ENCODE assay signal across 12 cellular contexts in genomic region chr15:41791970-41792637, GRCh38. TPM values are rescaled to one million over a fixed set of nuclear protein-coding genes. Genes with fewer than 3 reads are reported as not detected.
DNase-seq lines count a peak whose midpoint lies in the region; ATAC-seq and TF ChIP-seq lines count a peak whose summit lies in the region.
"Had no signal": no experiment of that assay in that cellular context is flagged by ENCODE, and none has a peak within 500 bp of the region (broad histone marks: within the 10 kb centered on the region; RNA-seq: fewer than 3 reads in every experiment).

No MANE protein-coding gene starts in this region.

- in situ Hi-C loops in GM13977 (cut with MboI; ENCODE audit: low pct_unique_long_range_greater_than_20kb, low sequenced_read_pairs, unreplicated experiment), result no loop called here

- peaks cover 74 to 100% (median 94%) of the 10 kb centered on the region in 10 experiments for H3K4me1 ChIP-seq in BLaER1 treated with 17β-estradiol and CSF1 and Interleukin-3, amounts not matched to agents 10 nM and 100 nM
- peaks cover 73% of the 10 kb centered on the region for H3K4me1 ChIP-seq in Loucy (ENCODE audit: insufficient read depth, low read length, poor library complexity, severe bottlenecking)
- H3K4me1 ChIP-seq in RWPE2 (ENCODE audit: insufficient read depth, poor library complexity, severe bottlenecking), result peaks cover 82% of the 10 kb centered on the region
- H3K4me1 ChIP-seq in mesodermal cell (ENCODE audit: control insufficient read depth, insufficient read depth, low read length, poor library complexity, severe bottlenecking), result peaks cover 71% of the 10 kb centered on the region

- no peaks in the 10 kb centered on the region for H3K9me2 ChIP-seq in Loucy (replicated peaks; ENCODE audit: low read depth, low read length)

- H4K20me1 ChIP-seq in BLaER1 treated with 17β-estradiol and CSF1 and Interleukin-3, amounts not matched to agents 10 nM and 100 nM, result no peaks in the 10 kb centered on the region; a peak in 1 of 22 replicates
- H4K20me1 ChIP-seq in Loucy (ENCODE audit: insufficient read depth, low read length, poor library complexity, severe bottlenecking), result no peaks in the 10 kb centered on the region

- DNase-seq in RWPE2 (ENCODE audit: low spot score) (no peak), GM13977 (ENCODE audit: low spot score) (no peak), RKO (ENCODE audit: low spot score) (no peak)
- DNase-seq in stimulated activated CD4-positive, alpha-beta T cell treated with anti-CD3 and anti-CD28 coated beads, Interleukin-15, amount 100 ng/mL, for 24 hours, result no peak
- no peak for DNase-seq in stimulated activated CD4-positive, alpha-beta T cell treated with anti-CD3 and anti-CD28 coated beads, Interleukin-4, amount 100 ng/mL, for 24 hours
- DNase-seq: activated T-cell treated with anti-CD3 and anti-CD28 coated beads, Interleukin-2, amount 50 U/mL, for 4 hours; NCI-H2227 treated with DMSO at 0.1 percent for 48 hours; SHP77 had no signal

- no peaks in the 10 kb centered on the region for H3K27me3 ChIP-seq in BLaER1 treated with 17β-estradiol and CSF1 and Interleukin-3, amounts not matched to agents 10 nM and 100 nM
- no peaks in the 10 kb centered on the region for H3K27me3 ChIP-seq in Loucy (ENCODE audit: insufficient read depth, low read length, poor library complexity, severe bottlenecking)
- no peaks in the 10 kb centered on the region for H3K27me3 ChIP-seq in RWPE2 (ENCODE audit: insufficient read depth, poor library complexity, severe bottlenecking)

- peak overlapping the region in 8 of 11 experiments; percentile 67 to 77 (median 70); a peak in 14 of 22 replicates for H3K27ac ChIP-seq in BLaER1 treated with 17β-estradiol and CSF1 and Interleukin-3, amounts not matched to agents 10 nM and 100 nM
- H3K27ac ChIP-seq in RWPE2 (ENCODE audit: poor library complexity, severe bottlenecking) (peak overlapping the region; percentile 90), mesodermal cell (ENCODE audit: low read depth, low read length, severe bottlenecking) (peak overlapping the region; percentile 95)

- ATAC-seq in RWPE2 (ENCODE audit: low read depth), result no peak
- ATAC-seq: activated T-cell treated with anti-CD3 and anti-CD28 coated beads, Interleukin-2, amount 50 U/mL, for 4 hours had no signal

- H3K9ac ChIP-seq in BLaER1 treated with 17β-estradiol and CSF1 and Interleukin-3, amounts not matched to agents 10 nM and 100 nM, result 0 out of 22 replicates have a peak overlapping the region, but pooled peaks of 4 of the 11 experiments have one; percentile 49 to 64 (median 54)
- H3K9ac ChIP-seq in Loucy (ENCODE audit: low read depth, low read length, poor library complexity, severe bottlenecking), result peak overlapping the region; percentile 76

- 100% methylated on average over 2 to 3 of the region's 6 CpGs for WGBS in mesodermal cell (ENCODE audit: insufficient coverage in 2 of 2), 2 experiments

- peaks cover 61% of the 10 kb centered on the region; the same call in 1 of the 2 replicates for H3K79me2 ChIP-seq in Loucy (ENCODE audit: insufficient read depth, low read length)

- no peak overlapping the region for H3K4me3 ChIP-seq in BLaER1 treated with 17β-estradiol and CSF1 and Interleukin-3, amounts not matched to agents 10 nM and 100 nM
- H3K4me3 ChIP-seq in Loucy (ENCODE audit: low read length, poor library complexity, severe bottlenecking) (no peak overlapping the region), RWPE2 (ENCODE audit: severe bottlenecking) (no peak overlapping the region), mesodermal cell (ENCODE audit: extremely low read depth, insufficient read depth, low read length, poor library complexity, severe bottlenecking) (no peak overlapping the region)
- H3K4me3 ChIP-seq: K562 had no signal

- no peaks in the 10 kb centered on the region for H3K36me3 ChIP-seq in BLaER1 treated with 17β-estradiol and CSF1 and Interleukin-3, amounts not matched to agents 10 nM and 100 nM
- H3K36me3 ChIP-seq in Loucy (ENCODE audit: insufficient read depth, low read length), result no peaks in the 10 kb centered on the region
- peaks cover 9% of the 10 kb centered on the region for H3K36me3 ChIP-seq in RWPE2 (ENCODE audit: low read depth)
- H3K36me3 ChIP-seq in mesodermal cell (ENCODE audit: control insufficient read depth, insufficient read depth, low read length), result peaks cover 4% of the 10 kb centered on the region

- peak overlapping the region; percentile 71 to 96 (median 83) for H3K4me2 ChIP-seq in BLaER1 treated with 17β-estradiol and CSF1 and Interleukin-3, amounts not matched to agents 10 nM and 100 nM
- peak overlapping the region; percentile 61 for H3K4me2 ChIP-seq in Loucy (ENCODE audit: low read depth, low read length, poor library complexity, severe bottlenecking)

- no peaks in the 10 kb centered on the region for H3K9me3 ChIP-seq in BLaER1 treated with 17β-estradiol and CSF1 and Interleukin-3, amounts not matched to agents 10 nM and 100 nM (replicated peaks in 1 of 11)
- H3K9me3 ChIP-seq in Loucy (ENCODE audit: insufficient read depth, low read depth, low read length) (no peaks in the 10 kb centered on the region), RWPE2 (ENCODE audit: severe bottlenecking) (no peaks in the 10 kb centered on the region), mesodermal cell (ENCODE audit: control insufficient read depth, low read length) (no peaks in the 10 kb centered on the region)

- TF ChIP-seq CTCF in Loucy (conservative IDR thresholded peaks at IDR 0.05; ENCODE audit: low read length) (no peak), RWPE2 (IDR thresholded peaks at IDR 0.05; ENCODE audit: poor library complexity, severe bottlenecking) (no peak), GM13977 (IDR thresholded peaks at IDR 0.05; ENCODE audit: extremely low read depth, insufficient read depth, missing control alignments) (no peak)

- H3F3A ChIP-seq in Loucy (ENCODE audit: low read depth), result peaks cover 5% of the 10 kb centered on the region

- H2AFZ ChIP-seq in Loucy (ENCODE audit: low read length), result no peak overlapping the region

RNA-seq across cellular contexts. Expression of gene MAPKBP1, which starts 17.8 kb away (rescaled TPM):
- 11.2 TPM for polyA plus RNA-seq in mesodermal cell (2013, experiment 1 of 2)
- polyA plus RNA-seq in mesodermal cell (2013, experiment 2 of 2), result 11.3 TPM

RNA-seq across cellular contexts. Expression of gene JMJD7, which starts 35.8 kb away (rescaled TPM):
- 8.5 TPM for polyA plus RNA-seq in mesodermal cell (2013, experiment 1 of 2)
- 7.0 TPM for polyA plus RNA-seq in mesodermal cell (2013, experiment 2 of 2)

RNA-seq across cellular contexts. Expression of gene PLA2G4B, which starts 46.5 kb away (rescaled TPM):
- polyA plus RNA-seq in mesodermal cell (2013, experiment 1 of 2), result 8.3 TPM
- 10.9 TPM for polyA plus RNA-seq in mesodermal cell (2013, experiment 2 of 2)
